In genomic region chr6:31686483-31686882, GRCh38 we compare ENCODE assay signal across 1 cellular context.
A peak's percentile ranks its signal among the peaks of the same experiment; 100 is the strongest.
TF ChIP-seq lines count a peak whose summit lies in the region.

No MANE protein-coding gene starts in this region.

TF ChIP-seq in K562, 482 proteins besides CTCF, POLR2A, EP300 and RAD21 (continued from another document and continues in another):
- TF ChIP-seq, protein P1, sequence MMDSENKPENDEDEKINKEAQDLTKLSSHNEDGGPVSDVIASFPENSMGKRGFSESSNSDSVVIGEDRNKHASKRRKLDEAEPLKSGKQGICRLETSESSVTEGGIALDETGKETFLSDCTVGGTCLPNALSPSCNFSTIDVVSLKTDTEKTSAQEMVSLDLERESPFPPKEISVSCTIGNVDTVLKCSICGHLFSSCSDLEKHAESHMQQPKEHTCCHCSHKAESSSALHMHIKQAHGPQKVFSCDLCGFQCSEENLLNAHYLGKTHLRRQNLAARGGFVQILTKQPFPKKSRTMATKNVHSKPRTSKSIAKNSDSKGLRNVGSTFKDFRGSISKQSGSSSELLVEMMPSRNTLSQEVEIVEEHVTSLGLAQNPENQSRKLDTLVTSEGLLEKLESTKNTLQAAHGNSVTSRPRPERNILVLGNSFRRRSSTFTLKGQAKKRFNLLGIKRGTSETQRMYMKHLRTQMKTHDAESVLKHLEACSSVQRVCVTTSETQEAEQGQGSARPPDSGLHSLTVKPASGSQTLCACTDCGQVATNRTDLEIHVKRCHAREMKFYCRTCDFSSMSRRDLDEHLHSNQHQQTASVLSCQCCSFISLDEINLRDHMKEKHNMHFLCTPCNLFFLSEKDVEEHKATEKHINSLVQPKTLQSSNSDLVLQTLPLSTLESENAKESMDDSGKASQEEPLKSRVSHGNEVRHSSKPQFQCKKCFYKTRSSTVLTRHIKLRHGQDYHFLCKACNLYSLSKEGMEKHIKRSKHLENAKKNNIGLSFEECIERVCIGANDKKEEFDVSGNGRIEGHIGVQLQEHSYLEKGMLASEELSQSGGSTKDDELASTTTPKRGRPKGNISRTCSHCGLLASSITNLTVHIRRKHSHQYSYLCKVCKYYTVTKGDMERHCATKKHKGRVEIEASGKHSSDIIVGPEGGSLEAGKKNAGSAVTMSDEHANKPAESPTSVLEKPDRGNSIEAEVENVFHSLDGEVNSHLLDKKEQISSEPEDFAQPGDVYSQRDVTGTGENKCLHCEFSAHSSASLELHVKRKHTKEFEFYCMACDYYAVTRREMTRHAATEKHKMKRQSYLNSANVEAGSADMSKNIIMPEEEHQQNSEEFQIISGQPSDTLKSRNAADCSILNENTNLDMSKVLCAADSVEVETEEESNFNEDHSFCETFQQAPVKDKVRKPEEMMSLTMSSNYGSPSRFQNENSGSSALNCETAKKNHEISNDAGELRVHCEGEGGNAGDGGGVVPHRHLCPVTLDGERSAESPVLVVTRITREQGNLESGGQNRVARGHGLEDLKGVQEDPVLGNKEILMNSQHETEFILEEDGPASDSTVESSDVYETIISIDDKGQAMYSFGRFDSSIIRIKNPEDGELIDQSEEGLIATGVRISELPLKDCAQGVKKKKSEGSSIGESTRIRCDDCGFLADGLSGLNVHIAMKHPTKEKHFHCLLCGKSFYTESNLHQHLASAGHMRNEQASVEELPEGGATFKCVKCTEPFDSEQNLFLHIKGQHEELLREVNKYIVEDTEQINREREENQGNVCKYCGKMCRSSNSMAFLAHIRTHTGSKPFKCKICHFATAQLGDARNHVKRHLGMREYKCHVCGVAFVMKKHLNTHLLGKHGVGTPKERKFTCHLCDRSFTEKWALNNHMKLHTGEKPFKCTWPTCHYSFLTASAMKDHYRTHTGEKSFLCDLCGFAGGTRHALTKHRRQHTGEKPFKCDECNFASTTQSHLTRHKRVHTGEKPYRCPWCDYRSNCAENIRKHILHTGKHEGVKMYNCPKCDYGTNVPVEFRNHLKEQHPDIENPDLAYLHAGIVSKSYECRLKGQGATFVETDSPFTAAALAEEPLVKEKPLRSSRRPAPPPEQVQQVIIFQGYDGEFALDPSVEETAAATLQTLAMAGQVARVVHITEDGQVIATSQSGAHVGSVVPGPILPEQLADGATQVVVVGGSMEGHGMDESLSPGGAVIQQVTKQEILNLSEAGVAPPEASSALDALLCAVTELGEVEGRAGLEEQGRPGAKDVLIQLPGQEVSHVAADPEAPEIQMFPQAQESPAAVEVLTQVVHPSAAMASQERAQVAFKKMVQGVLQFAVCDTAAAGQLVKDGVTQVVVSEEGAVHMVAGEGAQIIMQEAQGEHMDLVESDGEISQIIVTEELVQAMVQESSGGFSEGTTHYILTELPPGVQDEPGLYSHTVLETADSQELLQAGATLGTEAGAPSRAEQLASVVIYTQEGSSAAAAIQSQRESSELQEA (IDR thresholded peaks at IDR 0.05; ENCODE audit: low read depth): no peak
- no peak for TF ChIP-seq ARNT (IDR thresholded peaks at IDR 0.05)
- TF ChIP-seq HEY1 (CRISPR knock-in tag; IDR thresholded peaks at IDR 0.05; ENCODE audit: borderline replicate concordance): no peak
- TF ChIP-seq, protein P2, sequence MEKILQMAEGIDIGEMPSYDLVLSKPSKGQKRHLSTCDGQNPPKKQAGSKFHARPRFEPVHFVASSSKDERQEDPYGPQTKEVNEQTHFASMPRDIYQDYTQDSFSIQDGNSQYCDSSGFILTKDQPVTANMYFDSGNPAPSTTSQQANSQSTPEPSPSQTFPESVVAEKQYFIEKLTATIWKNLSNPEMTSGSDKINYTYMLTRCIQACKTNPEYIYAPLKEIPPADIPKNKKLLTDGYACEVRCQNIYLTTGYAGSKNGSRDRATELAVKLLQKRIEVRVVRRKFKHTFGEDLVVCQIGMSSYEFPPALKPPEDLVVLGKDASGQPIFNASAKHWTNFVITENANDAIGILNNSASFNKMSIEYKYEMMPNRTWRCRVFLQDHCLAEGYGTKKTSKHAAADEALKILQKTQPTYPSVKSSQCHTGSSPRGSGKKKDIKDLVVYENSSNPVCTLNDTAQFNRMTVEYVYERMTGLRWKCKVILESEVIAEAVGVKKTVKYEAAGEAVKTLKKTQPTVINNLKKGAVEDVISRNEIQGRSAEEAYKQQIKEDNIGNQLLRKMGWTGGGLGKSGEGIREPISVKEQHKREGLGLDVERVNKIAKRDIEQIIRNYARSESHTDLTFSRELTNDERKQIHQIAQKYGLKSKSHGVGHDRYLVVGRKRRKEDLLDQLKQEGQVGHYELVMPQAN (IDR thresholded peaks at IDR 0.05; ENCODE audit: borderline replicate concordance): no peak
- 0 out of 2 replicates have a peak, but pooled peaks have one; percentile 15 for TF ChIP-seq ARID3B (CRISPR knock-in tag; IDR thresholded peaks at IDR 0.05; ENCODE audit: borderline replicate concordance)
- no peak for TF ChIP-seq PHF8 (IDR thresholded peaks at IDR 0.05; ENCODE audit: borderline replicate concordance, low read length)
- peak; percentile 52; the same call in 1 of the 2 replicates for TF ChIP-seq THRB (CRISPR knock-in tag; conservative IDR thresholded peaks at IDR 0.05)
- no peak; the same call in 1 of the 2 replicates for TF ChIP-seq SMARCC2 (IDR thresholded peaks at IDR 0.05; ENCODE audit: low read depth)
- TF ChIP-seq HINFP (tag; conservative IDR thresholded peaks at IDR 0.05; ENCODE audit: low read depth): no peak
- TF ChIP-seq, protein P3, sequence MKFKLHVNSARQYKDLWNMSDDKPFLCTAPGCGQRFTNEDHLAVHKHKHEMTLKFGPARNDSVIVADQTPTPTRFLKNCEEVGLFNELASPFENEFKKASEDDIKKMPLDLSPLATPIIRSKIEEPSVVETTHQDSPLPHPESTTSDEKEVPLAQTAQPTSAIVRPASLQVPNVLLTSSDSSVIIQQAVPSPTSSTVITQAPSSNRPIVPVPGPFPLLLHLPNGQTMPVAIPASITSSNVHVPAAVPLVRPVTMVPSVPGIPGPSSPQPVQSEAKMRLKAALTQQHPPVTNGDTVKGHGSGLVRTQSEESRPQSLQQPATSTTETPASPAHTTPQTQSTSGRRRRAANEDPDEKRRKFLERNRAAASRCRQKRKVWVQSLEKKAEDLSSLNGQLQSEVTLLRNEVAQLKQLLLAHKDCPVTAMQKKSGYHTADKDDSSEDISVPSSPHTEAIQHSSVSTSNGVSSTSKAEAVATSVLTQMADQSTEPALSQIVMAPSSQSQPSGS (CRISPR knock-in tag; IDR thresholded peaks at IDR 0.05): no peak
- TF ChIP-seq ZNF589 (CRISPR knock-in tag; IDR thresholded peaks at IDR 0.05; ENCODE audit: low read depth): no peak
- peak; percentile 60 for TF ChIP-seq MTA2 (IDR thresholded peaks at IDR 0.05; ENCODE audit: low read depth)
- no peak for TF ChIP-seq RBM25 (IDR thresholded peaks at IDR 0.05; ENCODE audit: low read depth, low read length, severe bottlenecking)
- TF ChIP-seq E2F3 (CRISPR knock-in tag; IDR thresholded peaks at IDR 0.05): no peak
- TF ChIP-seq ZNF143 (CRISPR knock-in tag; IDR thresholded peaks at IDR 0.05): no peak
- TF ChIP-seq YY1 (IDR thresholded peaks at IDR 0.05; ENCODE audit: borderline replicate concordance in 1 of 3, control insufficient read depth in 1 of 3, extremely low read depth in 1 of 3, insufficient read depth in 3 of 3, insufficient read length in 1 of 3, insufficient replicate concordance in 2 of 3, low read depth in 1 of 3, low read length in 2 of 3): peak in 1 of 3 experiments; percentile 41
- TF ChIP-seq KAT8 (IDR thresholded peaks at IDR 0.05; ENCODE audit: low read depth): no peak
- no peak for TF ChIP-seq CREB3 (tag; conservative IDR thresholded peaks at IDR 0.05; ENCODE audit: low read depth)
- TF ChIP-seq NEUROD1 (IDR thresholded peaks at IDR 0.05; ENCODE audit: borderline replicate concordance, low read depth, low read length, partially characterized antibody): peak; percentile 56
- TF ChIP-seq NR1H2 (CRISPR knock-in tag; IDR thresholded peaks at IDR 0.05): no peak
- TF ChIP-seq SREBF2 (CRISPR knock-in tag; IDR thresholded peaks at IDR 0.05): no peak
- TF ChIP-seq SMC3 (conservative IDR thresholded peaks at IDR 0.05; ENCODE audit: insufficient read depth, low read depth, low read length): no peak
- TF ChIP-seq ZBTB17 (CRISPR knock-in tag; IDR thresholded peaks at IDR 0.05): no peak
- no peak for TF ChIP-seq ZNF445 (CRISPR knock-in tag; IDR thresholded peaks at IDR 0.05; ENCODE audit: low read depth)
- TF ChIP-seq DDX20 (tag; IDR thresholded peaks at IDR 0.05; ENCODE audit: low read depth): no peak
- TF ChIP-seq PTTG1 (tag; IDR thresholded peaks at IDR 0.05; ENCODE audit: low read depth): no peak
- no peak for TF ChIP-seq ZNF41 (CRISPR knock-in tag; conservative IDR thresholded peaks at IDR 0.05)
- no peak for TF ChIP-seq ZNF384 (IDR thresholded peaks at IDR 0.05; ENCODE audit: low read depth, low read length)
- no peak for TF ChIP-seq ZNF124 (CRISPR knock-in tag; IDR thresholded peaks at IDR 0.05)
- TF ChIP-seq, protein P4, sequence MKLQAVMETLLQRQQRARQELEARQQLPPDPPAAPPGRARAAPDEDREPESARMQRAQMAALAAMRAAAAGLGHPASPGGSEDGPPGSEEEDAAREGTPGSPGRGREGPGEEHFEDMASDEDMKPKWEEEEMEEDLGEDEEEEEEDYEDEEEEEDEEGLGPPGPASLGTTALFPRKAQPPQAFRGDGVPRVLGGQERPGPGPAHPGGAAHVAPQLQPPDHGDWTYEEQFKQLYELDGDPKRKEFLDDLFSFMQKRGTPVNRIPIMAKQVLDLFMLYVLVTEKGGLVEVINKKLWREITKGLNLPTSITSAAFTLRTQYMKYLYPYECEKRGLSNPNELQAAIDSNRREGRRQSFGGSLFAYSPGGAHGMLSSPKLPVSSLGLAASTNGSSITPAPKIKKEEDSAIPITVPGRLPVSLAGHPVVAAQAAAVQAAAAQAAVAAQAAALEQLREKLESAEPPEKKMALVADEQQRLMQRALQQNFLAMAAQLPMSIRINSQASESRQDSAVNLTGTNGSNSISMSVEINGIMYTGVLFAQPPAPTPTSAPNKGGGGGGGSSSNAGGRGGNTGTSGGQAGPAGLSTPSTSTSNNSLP (IDR thresholded peaks at IDR 0.05; ENCODE audit: borderline replicate concordance, low read depth, low read length): no peak
- no peak for TF ChIP-seq MEIS2 (IDR thresholded peaks at IDR 0.05; ENCODE audit: partially characterized antibody)
- TF ChIP-seq ZNF232 (CRISPR knock-in tag; IDR thresholded peaks at IDR 0.05): no peak
- TF ChIP-seq ZC3H4 (CRISPR knock-in tag; IDR thresholded peaks at IDR 0.05; ENCODE audit: borderline replicate concordance): no peak
- TF ChIP-seq NCOA1 (IDR thresholded peaks at IDR 0.05; ENCODE audit: low read depth): no peak; the same call in 1 of the 2 replicates
- no peak for TF ChIP-seq E2F4 (CRISPR knock-in tag; IDR thresholded peaks at IDR 0.05; ENCODE audit: low read depth)
- TF ChIP-seq TRIM25 (IDR thresholded peaks at IDR 0.05; ENCODE audit: borderline replicate concordance): no peak
- no peak for TF ChIP-seq CHD4 (IDR thresholded peaks at IDR 0.05; ENCODE audit: insufficient read depth, insufficient replicate concordance, low read depth, low read length, poor library complexity, severe bottlenecking)
